Comparison of ENCODE assay signal across 15 cellular contexts in the genomic region with DNA sequence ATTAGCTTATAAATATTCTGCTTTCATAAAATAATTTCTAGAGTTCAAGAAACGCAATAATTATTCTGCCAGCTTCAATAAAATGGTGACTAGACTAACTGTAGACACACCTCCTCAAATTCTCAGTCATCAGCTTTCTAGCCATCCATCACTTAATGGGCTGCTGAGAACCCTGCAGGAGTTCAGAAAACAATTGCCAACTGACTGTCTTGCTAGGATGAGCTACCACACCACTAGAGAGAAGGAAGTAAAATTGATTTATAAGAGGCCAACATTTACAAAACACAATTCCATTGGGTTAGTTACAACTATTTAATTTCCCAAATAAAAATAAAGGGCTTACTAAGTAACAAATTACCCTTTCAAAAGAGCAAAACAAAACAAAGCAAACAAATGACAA.
A peak's percentile ranks its signal among the peaks of the same experiment; 100 is the strongest.
DNase-seq lines count a peak whose midpoint lies in the region; TF ChIP-seq lines count a peak whose summit lies in the region.
"Had no signal": no experiment of that assay in that cellular context is flagged by ENCODE, and none has a peak within 500 bp of the region (broad histone marks: within the 10 kb centered on the region; RNA-seq: fewer than 3 reads in every experiment).

No MANE protein-coding gene starts in this region.

- peaks cover 12% of the 10 kb centered on the region for H3K4me1 ChIP-seq in ACC112 (ENCODE audit: control insufficient read depth, insufficient read depth, low read length, unreplicated experiment)
- H3K4me1 ChIP-seq in mammary epithelial cell (ENCODE audit: insufficient read depth, low read length): peaks cover 10% of the 10 kb centered on the region
- H3K4me1 ChIP-seq in ovary (ENCODE audit: insufficient read depth): no peaks in the 10 kb centered on the region

- no peak for TF ChIP-seq EP300 in ovary (IDR thresholded peaks at IDR 0.05)

- no peak overlapping the region for H3K4me3 ChIP-seq in ACC112 (ENCODE audit: low read depth, low read length)
- H3K4me3 ChIP-seq in mammary epithelial cell (replicated peaks in 1 of 3; ENCODE audit: insufficient read depth in 1 of 3, low read depth in 2 of 3, low read length in 3 of 3): no peak overlapping the region
- H3K4me3 ChIP-seq in ovary: no peak overlapping the region

- intact Hi-C loops in mammary epithelial cell (cut with micrococcal nuclease): no loop called here
- intact Hi-C loops in ovary (cut with DNase I): no loop called here

- WGBS in mammary epithelial cell (ENCODE audit: low coverage, missing lambda C conversion rate): 100% methylated on average over 1 of the region's 1 CpG
- WGBS in ovary, 3 donors: 67 to 83% (median 77%) methylated on average over 1 of the region's 1 CpG

- H3K27ac ChIP-seq in ACC112 (ENCODE audit: low read depth, low read length): peak overlapping the region; percentile 89
- peak overlapping the region; percentile 59 for H3K27ac ChIP-seq in mammary epithelial cell (ENCODE audit: insufficient read depth, low read depth, low read length)
- no peak overlapping the region for H3K27ac ChIP-seq in ovary
- H3K27ac ChIP-seq: HL-60 had no signal

- TF ChIP-seq CTCF in mammary epithelial cell (conservative IDR thresholded peaks at IDR 0.05 in 1 of 2, IDR thresholded peaks at IDR 0.05 in 1 of 2; ENCODE audit: extremely low read depth in 1 of 2, insufficient read depth in 1 of 2, low read depth in 1 of 2, low read length in 2 of 2): no peak
- TF ChIP-seq CTCF in ovary (IDR thresholded peaks at IDR 0.05): no peak

- DNase-seq in HS-27A (ENCODE audit: low read depth) (peak; percentile 17), mammary epithelial cell (peak; percentile 6), left kidney (ENCODE audit: low read depth, low spot score) (peak; percentile 15), ovary (no peak), SKM-1 (lab: John Stamatoyannopoulos, UW; ENCODE audit: unreplicated experiment) (no peak), cortex of kidney (lab: John Stamatoyannopoulos, UW) (no peak)
- no peak for DNase-seq in activated CD4-positive, alpha-beta T cell treated with anti-CD3 and anti-CD28 coated beads, Interleukin-2, amount 50 U/mL, for 48 hours
- DNase-seq: activated CD4-positive, alpha-beta T cell treated with anti-CD3 and anti-CD28 coated beads, Interleukin-2, amount 50 U/mL, for 1 hour; activated T-cell treated with anti-CD3 and anti-CD28 coated beads, Interleukin-2, amount 50 U/mL, for 72 hours; H7; Kasumi-1; NCI-H187 treated with DMSO at 0.1 percent for 48 hours; stimulated activated naive B cell treated with anti-CD40 and anti-IgM and Interleukin-4, amounts not matched to agents 10 μg/mL and 1 μg/mL and 100 μg/mL, for 72 hours had no signal

- no peak overlapping the region for H3K9ac ChIP-seq in mammary epithelial cell (ENCODE audit: insufficient read depth, low read length)

- H2AFZ ChIP-seq in ACC112 (ENCODE audit: low read length, unreplicated experiment) (peak overlapping the region; percentile 62), mammary epithelial cell (ENCODE audit: low read depth, low read length) (no peak overlapping the region)

- CTCF ChIA-PET in mammary epithelial cell (lab: Charles Lee; ENCODE audit: low non-redundant PET): no interaction called here

- no peaks in the 10 kb centered on the region for H4K20me1 ChIP-seq in mammary epithelial cell (ENCODE audit: insufficient read depth, low read length)

- H3K27me3 ChIP-seq in ACC112 (ENCODE audit: insufficient read depth, low read length) (no peaks in the 10 kb centered on the region), mammary epithelial cell (ENCODE audit: insufficient read depth, low read length) (no peaks in the 10 kb centered on the region), ovary (no peaks in the 10 kb centered on the region)

- no peak for TF ChIP-seq POLR2A in ovary (IDR thresholded peaks at IDR 0.05)

- H3K9me3 ChIP-seq in mammary epithelial cell (replicated peaks; ENCODE audit: insufficient read depth, low read length) (peaks cover 7% of the 10 kb centered on the region), ovary (no peaks in the 10 kb centered on the region)

- no peak overlapping the region for H3K4me2 ChIP-seq in mammary epithelial cell (ENCODE audit: insufficient read depth, low read depth, low read length)

- H3K36me3 ChIP-seq in ACC112 (ENCODE audit: insufficient read depth, low read length) (peaks cover 13% of the 10 kb centered on the region), mammary epithelial cell (ENCODE audit: insufficient read depth, low read length) (no peaks in the 10 kb centered on the region), ovary (no peaks in the 10 kb centered on the region)

- BruUV-seq in mammary epithelial cell (replicated peaks; lab: Mats Ljungman, UMichigan): no TSS peak

- H3K79me2 ChIP-seq in ACC112 (ENCODE audit: control insufficient read depth, insufficient read depth, low read length, unreplicated experiment) (no peaks in the 10 kb centered on the region), mammary epithelial cell (ENCODE audit: insufficient read depth, low read length) (no peaks in the 10 kb centered on the region)

- dilution Hi-C loops in mammary epithelial cell (cut with HindIII; ENCODE audit: low sequenced_read_pairs): no loop called here

- in situ Hi-C loops in mammary epithelial cell (cut with MboI; ENCODE audit: low sequenced_read_pairs in 2 of 2): no loop called here

Comparison
In these comparisons a context has a peak if more than half of its experiments do, and no peak if none do; other contexts are left out.
1. H3K27ac ChIP-seq: peak in ACC112 (single experiment) and mammary epithelial cell (single experiment); none in ovary (0 of 2).
2. DNase-seq: peak in HS-27A (single experiment), mammary epithelial cell (single experiment) and left kidney (single experiment); none in ovary (0 of 5), SKM-1 (single experiment), cortex of kidney (single experiment) and activated CD4-positive, alpha-beta T cell treated with anti-CD3 and anti-CD28 coated beads, Interleukin-2, amount 50 U/mL, for 48 hours (0 of 2).